21 cellular contexts compared by ENCODE assay signal in the genomic region with DNA sequence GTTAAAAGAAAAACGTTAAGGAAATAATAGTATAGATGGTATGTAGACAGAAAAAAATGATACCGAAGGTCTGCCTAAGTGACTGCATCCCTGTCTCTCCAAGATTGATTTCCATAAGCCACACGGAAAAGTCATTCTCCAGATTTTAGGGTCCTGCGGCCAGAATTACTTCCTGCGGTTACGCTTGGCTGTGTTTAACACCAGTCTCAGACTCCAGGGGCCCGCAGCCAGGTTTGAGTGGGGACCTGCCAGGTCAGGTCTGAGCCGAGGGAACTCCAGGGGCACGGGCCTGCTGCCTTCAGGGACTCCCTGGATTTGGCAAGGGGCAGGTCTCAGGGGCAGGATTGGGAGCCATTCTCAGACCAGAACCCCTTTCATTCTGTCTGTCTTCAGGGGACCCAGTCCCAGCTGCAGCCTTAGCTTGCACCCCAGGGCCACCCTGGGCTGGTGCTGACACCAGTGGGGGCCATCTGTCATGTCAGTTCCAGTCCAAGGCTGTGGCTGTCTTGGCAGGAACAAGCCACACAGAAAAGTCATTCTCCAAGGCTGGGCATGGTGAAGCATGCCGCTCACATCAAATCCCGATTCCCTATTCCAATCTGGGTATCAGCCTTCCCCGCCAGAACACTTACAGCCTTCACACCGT. TPM values are rescaled to one million over a fixed set of nuclear protein-coding genes. Genes with fewer than 3 reads are reported as not detected.
DNase-seq lines count a peak whose midpoint lies in the region; ATAC-seq and TF ChIP-seq lines count a peak whose summit lies in the region.
"Had no signal": no experiment of that assay in that cellular context is flagged by ENCODE, and none has a peak within 500 bp of the region (broad histone marks: within the 10 kb centered on the region; RNA-seq: fewer than 3 reads in every experiment).

No MANE protein-coding gene starts in this region.

- H3K4me1 Mint-ChIP-seq in nephron progenitor cell, result peaks cover 44% of the 10 kb centered on the region
- no peaks in the 10 kb centered on the region for H3K4me1 Mint-ChIP-seq in activated naive CD4-positive, alpha-beta T cell treated with anti-CD3 and anti-CD28 coated beads, Interleukin-2, amount 10 ng/mL, durations not matched to agents 7 days and 5 days
- H3K4me1 Mint-ChIP-seq: activated CD8-positive, alpha-beta memory T cell treated with anti-CD3 and anti-CD28 coated beads, Interleukin-2, amount 10 ng/mL, durations not matched to agents 7 days and 5 days; CD4-positive, CD25-positive, alpha-beta regulatory T cell had no signal

- no peaks in the 10 kb centered on the region for H3K27me3 Mint-ChIP-seq in nephron progenitor cell (ENCODE audit: low read depth, poor library complexity)
- H3K27me3 Mint-ChIP-seq in activated naive CD4-positive, alpha-beta T cell treated with anti-CD3 and anti-CD28 coated beads, Interleukin-2, amount 10 ng/mL, durations not matched to agents 7 days and 5 days, result no peaks in the 10 kb centered on the region
- H3K27me3 Mint-ChIP-seq: activated CD8-positive, alpha-beta memory T cell treated with anti-CD3 and anti-CD28 coated beads, Interleukin-2, amount 10 ng/mL, durations not matched to agents 7 days and 5 days; dendritic cell treated with granulocyte-macrophage colony-stimulating factor and Interleukin-4, amounts not matched to agents 40 ng/mL and 50 ng/mL, for 4 days; memory B cell had no signal

- no peak overlapping the region for H3K4me2 ChIP-seq in OCI-LY7 (ENCODE audit: low read length)
- H3K4me2 ChIP-seq: KMS-11 had no signal

- DNase-seq in OCI-LY7 (ENCODE audit: low spot score) (no peak), cerebellum (ENCODE audit: low spot score) (peak; percentile 65), nephron progenitor cell (peak; percentile 40), SJCRH30 (no peak)
- no peak for DNase-seq in activated naive CD4-positive, alpha-beta T cell treated with anti-CD3 and anti-CD28 coated beads, Interleukin-2, amount 10 ng/mL, durations not matched to agents 7 days and 5 days
- DNase-seq: activated CD4-positive, alpha-beta T cell treated with anti-CD3 and anti-CD28 coated beads, Interleukin-2, amount 50 U/mL, for 1 hour; activated CD8-positive, alpha-beta memory T cell treated with anti-CD3 and anti-CD28 coated beads, Interleukin-2, amount 10 ng/mL, durations not matched to agents 7 days and 5 days; anterior cingulate cortex; CD4-positive, CD25-positive, alpha-beta regulatory T cell; endodermal cell; NCI-H1417 treated with DMSO at 0.1 percent for 48 hours; NCI-H2107; stomach; transverse colon had no signal

- no peak for ATAC-seq in GM21381 (IDR thresholded peaks at IDR 0.05; ENCODE audit: unreplicated experiment)
- ATAC-seq in GM19395 (IDR thresholded peaks at IDR 0.05; ENCODE audit: unreplicated experiment), result no peak
- ATAC-seq: activated CD8-positive, alpha-beta memory T cell treated with anti-CD3 and anti-CD28 coated beads, Interleukin-2, amount 10 ng/mL, durations not matched to agents 7 days and 5 days; activated naive CD4-positive, alpha-beta T cell treated with anti-CD3 and anti-CD28 coated beads, Interleukin-2, amount 50 U/mL, for 72 hours; Right ventricle myocardium inferior had no signal

- H4K20me1 ChIP-seq in OCI-LY7 (ENCODE audit: insufficient read depth, low read length), result no peaks in the 10 kb centered on the region

- no peaks in the 10 kb centered on the region for H3K27me3 ChIP-seq in SJCRH30
- H3K27me3 ChIP-seq: stomach, transverse colon had no signal

- H3K9me2 ChIP-seq in OCI-LY7 (ENCODE audit: insufficient read depth, low read length), result no peaks in the 10 kb centered on the region

- H3K27ac Mint-ChIP-seq in nephron progenitor cell, result peak overlapping the region; percentile 71
- H3K27ac Mint-ChIP-seq in activated naive CD4-positive, alpha-beta T cell treated with anti-CD3 and anti-CD28 coated beads, Interleukin-2, amount 10 ng/mL, durations not matched to agents 7 days and 5 days, result no peak overlapping the region
- H3K27ac Mint-ChIP-seq: activated CD8-positive, alpha-beta memory T cell treated with anti-CD3 and anti-CD28 coated beads, Interleukin-2, amount 10 ng/mL, durations not matched to agents 7 days and 5 days; activated naive CD4-positive, alpha-beta T cell treated with anti-CD3 and anti-CD28 coated beads, Interleukin-2, amount 50 U/mL, for 72 hours; CD4-positive, CD25-positive, alpha-beta regulatory T cell; dendritic cell treated with granulocyte-macrophage colony-stimulating factor and Interleukin-4, amounts not matched to agents 40 ng/mL and 50 ng/mL, for 4 days; endodermal cell; memory B cell had no signal

- POLR2A ChIA-PET in OCI-LY7 (lab: Charles Lee), result no interaction called here

- CTCF ChIA-PET in OCI-LY7 (lab: Charles Lee; ENCODE audit: unreplicated experiment), result no interaction called here
- CTCF ChIA-PET in activated naive CD4-positive, alpha-beta T cell treated with anti-CD3 and anti-CD28 coated beads, Interleukin-2, amount 10 ng/mL, durations not matched to agents 7 days and 5 days (lab: Charles Lee), result no interaction called here

- H3K27ac ChIP-seq in OCI-LY7 (ENCODE audit: low read depth, low read length, poor library complexity, severe bottlenecking) (no peak overlapping the region), SJCRH30 (no peak overlapping the region)
- H3K27ac ChIP-seq: KMS-11 had no signal

- no peaks in the 10 kb centered on the region for H3K79me2 ChIP-seq in OCI-LY7 (ENCODE audit: insufficient read depth, low read depth, low read length)

- H3K4me1 ChIP-seq in OCI-LY7 (ENCODE audit: insufficient read depth, low read length, poor library complexity, severe bottlenecking) (no peaks in the 10 kb centered on the region), SJCRH30 (no peaks in the 10 kb centered on the region; the same call in 1 of the 2 replicates)

- TF ChIP-seq CTCF in OCI-LY7 (conservative IDR thresholded peaks at IDR 0.05; ENCODE audit: low read length) (no peak), nephron progenitor cell (IDR thresholded peaks at IDR 0.05) (no peak)

- H3K36me3 Mint-ChIP-seq in nephron progenitor cell (ENCODE audit: low read depth), result peaks cover 29% of the 10 kb centered on the region
- H3K36me3 Mint-ChIP-seq in activated naive CD4-positive, alpha-beta T cell treated with anti-CD3 and anti-CD28 coated beads, Interleukin-2, amount 10 ng/mL, durations not matched to agents 7 days and 5 days, result peaks cover 6% of the 10 kb centered on the region
- H3K36me3 Mint-ChIP-seq: activated naive CD4-positive, alpha-beta T cell treated with anti-CD3 and anti-CD28 coated beads, Interleukin-2, amount 50 U/mL, for 72 hours had no signal

- H3K36me3 ChIP-seq in OCI-LY7 (ENCODE audit: insufficient read depth, low read length) (peaks cover 25% of the 10 kb centered on the region), SJCRH30 (peaks cover 58% of the 10 kb centered on the region)

- H3K9me3 Mint-ChIP-seq in nephron progenitor cell, result peaks cover 11% of the 10 kb centered on the region
- H3K9me3 Mint-ChIP-seq in activated naive CD4-positive, alpha-beta T cell treated with anti-CD3 and anti-CD28 coated beads, Interleukin-2, amount 10 ng/mL, durations not matched to agents 7 days and 5 days, result no peaks in the 10 kb centered on the region
- H3K9me3 Mint-ChIP-seq: activated naive CD4-positive, alpha-beta T cell treated with anti-CD3 and anti-CD28 coated beads, Interleukin-2, amount 50 U/mL, for 72 hours; CD4-positive, CD25-positive, alpha-beta regulatory T cell; dendritic cell treated with granulocyte-macrophage colony-stimulating factor and Interleukin-4, amounts not matched to agents 40 ng/mL and 50 ng/mL, for 4 days; memory B cell had no signal

- BruUV-seq in OCI-LY7 (replicated peaks; lab: Mats Ljungman, UMichigan), result TSS peak; percentile 57

- no peaks in the 10 kb centered on the region for H3K9me3 ChIP-seq in OCI-LY7 (ENCODE audit: low read length)
- H3K9me3 ChIP-seq in SJCRH30 (replicated peaks), result no peaks in the 10 kb centered on the region
- H3K9me3 ChIP-seq: stomach, transverse colon had no signal

- intact Hi-C loops in OCI-LY7 (cut with micrococcal nuclease; ENCODE audit: unreplicated experiment), result loop anchor here (5.0 kb wide), 1 partner anchor 83 kb away; no protein-coding TSS in a partner anchor

- H2AFZ ChIP-seq in OCI-LY7 (ENCODE audit: low read length), result no peak overlapping the region

- no peak overlapping the region for H3K4me3 ChIP-seq in OCI-LY7 (ENCODE audit: low read depth, low read length, poor library complexity, severe bottlenecking)
- H3K4me3 ChIP-seq in SJCRH30, result no peak overlapping the region
- H3K4me3 ChIP-seq: stomach, transverse colon had no signal

- no peak overlapping the region for H3K4me3 Mint-ChIP-seq in nephron progenitor cell
- H3K4me3 Mint-ChIP-seq in activated naive CD4-positive, alpha-beta T cell treated with anti-CD3 and anti-CD28 coated beads, Interleukin-2, amount 10 ng/mL, durations not matched to agents 7 days and 5 days, result no peak overlapping the region
- H3K4me3 Mint-ChIP-seq: activated CD8-positive, alpha-beta memory T cell treated with anti-CD3 and anti-CD28 coated beads, Interleukin-2, amount 10 ng/mL, durations not matched to agents 7 days and 5 days; CD4-positive, CD25-positive, alpha-beta regulatory T cell; dendritic cell treated with granulocyte-macrophage colony-stimulating factor and Interleukin-4, amounts not matched to agents 40 ng/mL and 50 ng/mL, for 4 days; endodermal cell; memory B cell had no signal

RNA-seq across cellular contexts. Expression of gene TMEM120A, which starts 39.0 kb away (rescaled TPM):
- total RNA-seq in OCI-LY7 (2014; rRNA removed; shearing (Covaris generic)), result 12.4 and 18.1 TPM in 2 replicates
- total RNA-seq in OCI-LY7 (2022), result 22.1 and 23.0 TPM in 2 replicates
- total RNA-seq in cerebellum, result 16.7 TPM
- 14.0 and 21.2 TPM in 2 replicates for total RNA-seq in SJCRH30 (2014; rRNA removed; shearing (Covaris generic))

RNA-seq across cellular contexts. Expression of gene POR, which starts 40.5 kb away (rescaled TPM):
- 30.8 and 41.5 TPM in 2 replicates for total RNA-seq in OCI-LY7 (2014; rRNA removed; shearing (Covaris generic))
- total RNA-seq in OCI-LY7 (2022) (38.3 and 45.2 TPM in 2 replicates), cerebellum (37.1 TPM)
- total RNA-seq in SJCRH30 (2014; rRNA removed; shearing (Covaris generic)), result 106 and 109 TPM in 2 replicates

Comparison
In these comparisons a context has a peak if more than half of its experiments do, and no peak if none do; other contexts are left out.
1. DNase-seq: peak in cerebellum (single experiment) and nephron progenitor cell (single experiment); none in OCI-LY7 (single experiment), SJCRH30 (0 of 2) and activated naive CD4-positive, alpha-beta T cell treated with anti-CD3 and anti-CD28 coated beads, Interleukin-2, amount 10 ng/mL, durations not matched to agents 7 days and 5 days (single experiment).